1 cellular context compared by ENCODE assay signal in genomic region chr7:136026209-136026608, GRCh38.
TF ChIP-seq lines count a peak whose summit lies in the region.

No MANE protein-coding gene starts in this region.

TF ChIP-seq in K562, 482 proteins besides CTCF, POLR2A, EP300 and RAD21 (continued from another document):
- TF ChIP-seq BRF1 (IDR thresholded peaks at IDR 0.05; ENCODE audit: borderline replicate concordance, extremely low read depth, insufficient read length) (no peak), RHOXF2B (CRISPR knock-in tag; conservative IDR thresholded peaks at IDR 0.05) (no peak), CHAMP1 (IDR thresholded peaks at IDR 0.05) (no peak), TBL1XR1 (IDR thresholded peaks at IDR 0.05; ENCODE audit: low read length in 2 of 2) (no peak), USF2 (CRISPR knock-in tag; IDR thresholded peaks at IDR 0.05) (no peak), YY1 (IDR thresholded peaks at IDR 0.05; ENCODE audit: borderline replicate concordance in 1 of 3, control insufficient read depth in 1 of 3, extremely low read depth in 1 of 3, insufficient read depth in 3 of 3, insufficient read length in 1 of 3, insufficient replicate concordance in 2 of 3, low read depth in 1 of 3, low read length in 2 of 3) (peak; percentile 15 to 84 (median 36))
